In the genomic region with DNA sequence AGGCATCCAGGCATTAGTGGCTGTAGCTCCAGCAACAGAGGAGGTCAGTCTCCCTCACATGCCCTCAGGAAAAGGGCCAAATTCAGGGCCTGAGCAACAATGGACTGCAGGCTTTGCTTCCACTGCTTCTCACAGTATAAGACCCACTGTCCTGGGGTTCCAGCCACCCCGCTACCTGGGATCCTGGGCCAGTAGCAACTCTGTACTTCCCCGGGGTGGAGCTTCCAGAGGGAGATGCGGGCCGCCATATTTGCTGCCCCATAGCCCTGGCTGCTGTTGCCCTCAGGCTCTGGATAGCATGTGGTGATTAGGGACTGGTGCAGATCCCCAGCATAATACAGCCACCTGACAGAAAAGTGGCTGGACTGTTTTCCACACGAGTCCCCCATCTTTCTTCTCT, we compare ENCODE assay signal across 6 cellular contexts.
"Had no signal": no experiment of that assay in that cellular context is flagged by ENCODE, and none has a peak within 500 bp of the region (broad histone marks: within the 10 kb centered on the region; RNA-seq: fewer than 3 reads in every experiment).

No MANE protein-coding gene starts in this region.

- DNase-seq: IMR-90, KBM-7 had no signal

- H3K36me3 Mint-ChIP-seq: IgD-negative memory B cell had no signal

- H3K27ac ChIP-seq: HL-60 had no signal

- FAIRE-seq: HepG2, HTR-8/SVneo had no signal

- H3K4me1 Mint-ChIP-seq: IgD-negative memory B cell had no signal

- H3K27ac Mint-ChIP-seq: IgD-negative memory B cell had no signal

- ATAC-seq: HepG2 had no signal
